Comparison of ENCODE assay signal across 1 cellular context in the genomic region with DNA sequence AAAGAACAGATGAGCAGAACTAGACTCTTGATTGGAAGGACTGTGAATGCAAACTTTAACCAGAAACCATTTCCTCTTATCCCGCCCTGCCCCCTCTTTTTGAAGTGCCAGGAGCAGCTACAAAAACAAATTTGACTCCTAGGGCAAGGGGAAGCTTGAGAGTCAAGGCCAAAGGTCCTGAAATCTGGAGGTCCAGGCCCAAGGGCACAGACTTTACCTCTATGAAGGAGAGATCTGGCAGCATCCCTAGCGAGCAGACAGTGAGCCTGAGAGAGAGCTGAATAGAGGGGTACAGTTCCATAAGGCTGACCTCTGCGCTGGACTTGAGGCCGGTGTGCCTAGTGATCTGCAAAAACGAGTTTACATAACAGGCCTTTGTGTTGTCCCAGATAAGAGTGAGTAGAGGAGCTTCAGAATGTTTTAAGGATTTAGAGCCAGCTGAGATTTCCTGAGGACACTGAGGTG.
TF ChIP-seq lines count a peak whose summit lies in the region.

No MANE protein-coding gene starts in this region.

TF ChIP-seq in endothelial cell of umbilical vein, 7 proteins besides CTCF, POLR2A, EP300 and RAD21:
- no peak for TF ChIP-seq FOS (IDR thresholded peaks at IDR 0.05; ENCODE audit: borderline replicate concordance, insufficient read depth, low read length)
- TF ChIP-seq, protein P1, sequence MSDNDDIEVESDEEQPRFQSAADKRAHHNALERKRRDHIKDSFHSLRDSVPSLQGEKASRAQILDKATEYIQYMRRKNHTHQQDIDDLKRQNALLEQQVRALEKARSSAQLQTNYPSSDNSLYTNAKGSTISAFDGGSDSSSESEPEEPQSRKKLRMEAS (IDR thresholded peaks at IDR 0.05; ENCODE audit: insufficient read depth, insufficient read length): no peak
- no peak for TF ChIP-seq EZH2 (IDR thresholded peaks at IDR 0.05; ENCODE audit: borderline replicate concordance, low read depth, low read length, severe bottlenecking)
- TF ChIP-seq POLR2AphosphoS5 (IDR thresholded peaks at IDR 0.05; ENCODE audit: insufficient read depth, low read depth, low read length): no peak
TF ChIP-seq in endothelial cell of umbilical vein: peak in this region for 0.
